16 cellular contexts compared by ENCODE assay signal in genomic region chr11:122509091-122509490, GRCh38.
DNase-seq lines count a peak whose midpoint lies in the region; ATAC-seq and FAIRE-seq lines count a peak whose summit lies in the region.
"Had no signal": no experiment of that assay in that cellular context is flagged by ENCODE, and none has a peak within 500 bp of the region (broad histone marks: within the 10 kb centered on the region; RNA-seq: fewer than 3 reads in every experiment).

No MANE protein-coding gene starts in this region.

- H3K4me1 ChIP-seq in small intestine (ENCODE audit: control insufficient read depth in 2 of 2, insufficient read depth in 1 of 2, low read depth in 1 of 2, low read length in 1 of 2) (no peaks in the 10 kb centered on the region), trophoblast cell (ENCODE audit: control insufficient read depth in 1 of 2, insufficient read depth in 2 of 2, low read length in 2 of 2) (no peaks in the 10 kb centered on the region)

- H2AK5ac ChIP-seq in trophoblast cell (ENCODE audit: low read length), result no peak overlapping the region

- no peak for FAIRE-seq in small intestine (lab: Jason Lieb, UNC)
- FAIRE-seq: GM18507 had no signal

- H3K27ac ChIP-seq in small intestine (ENCODE audit: low read depth in 1 of 2, low read length in 1 of 2) (no peak overlapping the region), trophoblast cell (ENCODE audit: low read depth, low read length) (no peak overlapping the region)
- H3K27ac ChIP-seq: 22Rv1; BLaER1 treated with 17β-estradiol and CSF1 and Interleukin-3, amounts not matched to agents 10 nM and 100 nM had no signal

- H2BK120ac ChIP-seq in trophoblast cell (ENCODE audit: insufficient read depth, low read length, poor library complexity), result no peak overlapping the region

- H3K27me3 ChIP-seq in small intestine (ENCODE audit: control insufficient read depth in 2 of 2, insufficient read depth in 2 of 2, low read length in 2 of 2) (no peaks in the 10 kb centered on the region), trophoblast cell (ENCODE audit: insufficient read depth, low read length) (no peaks in the 10 kb centered on the region)
- H3K27me3 ChIP-seq: BLaER1 treated with 17β-estradiol and CSF1 and Interleukin-3, amounts not matched to agents 10 nM and 100 nM had no signal

- H2AFZ ChIP-seq in trophoblast cell (ENCODE audit: insufficient read depth, low read length, poor library complexity), result no peak overlapping the region
- H2AFZ ChIP-seq: GM23338 had no signal

- H4K12ac ChIP-seq in trophoblast cell (ENCODE audit: low read depth, low read length), result no peak overlapping the region

- H3K79me2 ChIP-seq in trophoblast cell (ENCODE audit: control insufficient read depth, insufficient read depth, low read length, poor library complexity), result no peaks in the 10 kb centered on the region

- H3K14ac ChIP-seq in trophoblast cell (ENCODE audit: low read length), result no peak overlapping the region

- H2BK12ac ChIP-seq in trophoblast cell (ENCODE audit: low read length), result no peak overlapping the region

- H3K36me3 ChIP-seq in small intestine (ENCODE audit: control insufficient read depth in 2 of 2, insufficient read depth in 2 of 2, low read length in 2 of 2), result no peaks in the 10 kb centered on the region
- no peaks in the 10 kb centered on the region for H3K36me3 ChIP-seq in trophoblast cell (ENCODE audit: control insufficient read depth in 1 of 2, insufficient read depth in 2 of 2, low read length in 2 of 2)
- H3K36me3 ChIP-seq: BLaER1 treated with 17β-estradiol and CSF1 and Interleukin-3, amounts not matched to agents 10 nM and 100 nM had no signal

- H4K8ac ChIP-seq in trophoblast cell (ENCODE audit: low read depth, low read length), result no peak overlapping the region

- H3K23ac ChIP-seq in trophoblast cell (ENCODE audit: low read length), result no peak overlapping the region

- ATAC-seq in HG03469 (IDR thresholded peaks at IDR 0.05; ENCODE audit: unreplicated experiment), result no peak
- ATAC-seq: GM23338 had no signal

- H3K9me3 ChIP-seq in small intestine (ENCODE audit: control insufficient read depth, low read depth) (no peaks in the 10 kb centered on the region), trophoblast cell (ENCODE audit: insufficient read depth, low read depth, low read length) (no peaks in the 10 kb centered on the region)
- H3K9me3 ChIP-seq: BLaER1 treated with 17β-estradiol and CSF1 and Interleukin-3, amounts not matched to agents 10 nM and 100 nM had no signal

- WGBS in small intestine, 3 donors, result 65 to 75% (median 74%) methylated on average over 4 of the region's 4 CpGs
- WGBS in trophoblast cell (ENCODE audit: extremely low coverage, insufficient coverage, insufficient read length), result no CpG with 5 or more reads among the region's 4 CpGs

- no peak overlapping the region for H3K4me3 ChIP-seq in small intestine (ENCODE audit: low read depth in 1 of 2, low read length in 2 of 2)
- no peak overlapping the region for H3K4me3 ChIP-seq in trophoblast cell (ENCODE audit: low read depth, low read length)
- H3K4me3 ChIP-seq: BLaER1 treated with 17β-estradiol and CSF1 and Interleukin-3, amounts not matched to agents 10 nM and 100 nM; GM23338 had no signal

- no peak overlapping the region for H3K9ac ChIP-seq in trophoblast cell (ENCODE audit: low read length)
- H3K9ac ChIP-seq: BLaER1 treated with 17β-estradiol and CSF1 and Interleukin-3, amounts not matched to agents 10 nM and 100 nM had no signal

- DNase-seq in NCI-H526 (lab: John Stamatoyannopoulos, UW) (peak; percentile 10 to 44), NCI-H526 treated with DMSO at 0.1 percent for 48 hours (lab: John Stamatoyannopoulos, UW) (no peak), NOMO-1 (lab: John Stamatoyannopoulos, UW; ENCODE audit: unreplicated experiment in 2 of 2) (peak; percentile 40 to 81), SW480 (ENCODE audit: low spot score) (peak; percentile 66), small intestine (peak; percentile 55), trophoblast cell (no peak), foreskin melanocyte (no peak)
- DNase-seq: AML-193; CD4-positive, CD25-positive, alpha-beta regulatory T cell; DMS53; H7 had no signal

- H3K18ac ChIP-seq in trophoblast cell (ENCODE audit: low read length), result no peak overlapping the region

- H3K4me2 ChIP-seq in trophoblast cell (ENCODE audit: low read length), result no peak overlapping the region
- H3K4me2 ChIP-seq: GM23338 had no signal

- H4K91ac ChIP-seq in trophoblast cell (ENCODE audit: low read depth, low read length), result no peak overlapping the region

- no peaks in the 10 kb centered on the region for H3K79me1 ChIP-seq in trophoblast cell (ENCODE audit: low read length)

- no peak overlapping the region for H3K4ac ChIP-seq in trophoblast cell (ENCODE audit: low read depth, low read length)

- no peak overlapping the region for H2BK5ac ChIP-seq in trophoblast cell (ENCODE audit: low read depth, low read length, poor library complexity)

Comparison
In these comparisons a context has a peak if more than half of its experiments do, and no peak if none do; other contexts are left out.
1. DNase-seq: peak in NCI-H526 (2 of 2), NOMO-1 (2 of 2), SW480 (single experiment) and small intestine (single experiment); none in NCI-H526 treated with DMSO at 0.1 percent for 48 hours (single experiment), trophoblast cell (0 of 2) and foreskin melanocyte (single experiment).